1 cellular context compared by ENCODE assay signal in the genomic region with DNA sequence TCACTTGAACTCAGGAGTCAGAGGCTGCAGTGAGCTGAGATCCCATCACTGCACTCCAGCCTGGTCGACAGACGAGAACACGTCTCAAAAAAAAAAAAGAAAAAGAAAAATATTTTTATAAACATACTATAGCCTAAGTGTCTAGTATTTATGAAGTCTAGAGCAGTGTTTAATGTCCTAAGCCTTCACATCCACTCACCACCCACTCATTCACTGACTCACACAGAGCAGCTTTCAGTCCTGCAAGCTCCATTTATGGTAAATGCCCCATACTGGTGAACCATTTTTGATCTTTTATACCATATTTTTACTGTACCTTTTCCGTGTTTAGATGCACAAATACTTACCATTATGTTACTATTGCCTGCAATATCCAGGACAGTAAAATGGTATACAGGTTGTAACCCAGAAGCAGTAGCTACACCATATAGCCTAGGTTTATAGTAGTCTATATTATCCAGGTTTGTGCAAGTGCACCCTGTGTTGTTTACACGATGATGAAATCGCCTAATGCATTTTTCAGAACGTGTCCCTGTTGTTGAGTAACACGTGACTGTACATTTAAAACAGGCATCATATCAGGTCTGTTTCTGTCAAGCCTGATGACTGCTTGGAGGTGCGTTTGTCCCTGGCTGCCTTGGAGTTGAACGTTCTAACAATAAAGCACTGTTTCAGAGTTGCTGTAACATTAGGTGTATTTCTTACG.
TF ChIP-seq lines count a peak whose summit lies in the region.

No MANE protein-coding gene starts in this region.

TF ChIP-seq in HepG2, 621 proteins besides CTCF, POLR2A, EP300 and RAD21 (continued from another document):
- TF ChIP-seq ZBED4 (CRISPR knock-in tag; IDR thresholded peaks at IDR 0.05; ENCODE audit: borderline replicate concordance) (no peak), PAXIP1 (CRISPR knock-in tag; conservative IDR thresholded peaks at IDR 0.05) (0 out of 2 replicates have a peak, but pooled peaks have one; percentile 18), FOXA3 (CRISPR knock-in tag; IDR thresholded peaks at IDR 0.05) (peak; percentile 83), ATF3 (CRISPR knock-in tag; IDR thresholded peaks at IDR 0.05) (peak; percentile 59; the same call in 1 of the 2 replicates), ZNF672 (CRISPR knock-in tag; IDR thresholded peaks at IDR 0.05) (no peak), STAT6 (CRISPR knock-in tag; IDR thresholded peaks at IDR 0.05; ENCODE audit: borderline replicate concordance) (no peak), FOXA1 (IDR thresholded peaks at IDR 0.05) (no peak), FOXA1 (CRISPR knock-in tag; IDR thresholded peaks at IDR 0.05) (peak; percentile 77), ZBTB43 (CRISPR knock-in tag; conservative IDR thresholded peaks at IDR 0.05) (no peak), SOX5 (CRISPR knock-in tag; IDR thresholded peaks at IDR 0.05; ENCODE audit: borderline replicate concordance) (peak; percentile 42; the same call in 1 of the 2 replicates), FOXP1 (IDR thresholded peaks at IDR 0.05) (no peak), FOXP1 (CRISPR knock-in tag; IDR thresholded peaks at IDR 0.05) (peak; percentile 68; the same call in 1 of the 2 replicates), MAFK (conservative IDR thresholded peaks at IDR 0.05 in 1 of 2, IDR thresholded peaks at IDR 0.05 in 1 of 2; ENCODE audit: low read length in 2 of 2) (no peak), TCF12 (IDR thresholded peaks at IDR 0.05) (no peak), TCF12 (CRISPR knock-in tag; IDR thresholded peaks at IDR 0.05) (no peak), SAFB2 (CRISPR knock-in tag; IDR thresholded peaks at IDR 0.05; ENCODE audit: borderline replicate concordance, low read depth) (no peak), SAP130 (CRISPR knock-in tag; IDR thresholded peaks at IDR 0.05; ENCODE audit: low read depth) (peak; percentile 40; the same call in 1 of the 2 replicates), ETV5 (CRISPR knock-in tag; IDR thresholded peaks at IDR 0.05; ENCODE audit: borderline replicate concordance) (no peak), HNRNPUL1 (IDR thresholded peaks at IDR 0.05; ENCODE audit: low read depth, low read length) (no peak)
- TF ChIP-seq, protein P1, sequence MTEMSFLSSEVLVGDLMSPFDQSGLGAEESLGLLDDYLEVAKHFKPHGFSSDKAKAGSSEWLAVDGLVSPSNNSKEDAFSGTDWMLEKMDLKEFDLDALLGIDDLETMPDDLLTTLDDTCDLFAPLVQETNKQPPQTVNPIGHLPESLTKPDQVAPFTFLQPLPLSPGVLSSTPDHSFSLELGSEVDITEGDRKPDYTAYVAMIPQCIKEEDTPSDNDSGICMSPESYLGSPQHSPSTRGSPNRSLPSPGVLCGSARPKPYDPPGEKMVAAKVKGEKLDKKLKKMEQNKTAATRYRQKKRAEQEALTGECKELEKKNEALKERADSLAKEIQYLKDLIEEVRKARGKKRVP (CRISPR knock-in tag; IDR thresholded peaks at IDR 0.05), result peak in 1 of 2 experiments; percentile 85; a peak in 2 of 4 replicates
